In genomic region chr14:54746019-54746418, GRCh38 we compare ENCODE assay signal across 14 cellular contexts.
DNase-seq lines count a peak whose midpoint lies in the region; TF ChIP-seq lines count a peak whose summit lies in the region.
"Had no signal": no experiment of that assay in that cellular context is flagged by ENCODE, and none has a peak within 500 bp of the region (broad histone marks: within the 10 kb centered on the region; RNA-seq: fewer than 3 reads in every experiment).

No MANE protein-coding gene starts in this region.

- H3F3A ChIP-seq in neural progenitor cell (ENCODE audit: low read depth), result no peaks in the 10 kb centered on the region

- H3K4me3 Mint-ChIP-seq in neural progenitor cell, result no peak overlapping the region
- H3K4me3 Mint-ChIP-seq: CD4-positive, alpha-beta memory T cell; GM23338 had no signal

- H3K4me3 ChIP-seq in neural progenitor cell, result no peak overlapping the region
- H3K4me3 ChIP-seq in uterus, result no peak overlapping the region
- H3K4me3 ChIP-seq: A549, GM12878, GM23338 had no signal

- no peaks in the 10 kb centered on the region for H3K9me3 Mint-ChIP-seq in neural progenitor cell
- H3K9me3 Mint-ChIP-seq: CD4-positive, alpha-beta memory T cell; GM23338 had no signal

- intact Hi-C loops in uterus (cut with DNase I; ENCODE audit: low total_unique reads), result no loop called here

- no peaks in the 10 kb centered on the region for H4K20me1 ChIP-seq in neural progenitor cell (ENCODE audit: low read depth)

- H3K36me3 Mint-ChIP-seq in neural progenitor cell, result no peaks in the 10 kb centered on the region
- H3K36me3 Mint-ChIP-seq: CD4-positive, alpha-beta memory T cell had no signal

- H3K36me3 ChIP-seq in neural progenitor cell (no peaks in the 10 kb centered on the region), uterus (no peaks in the 10 kb centered on the region)
- H3K36me3 ChIP-seq: BE2C had no signal

- TF ChIP-seq CTCF in neural progenitor cell (IDR thresholded peaks at IDR 0.05) (no peak), uterus (IDR thresholded peaks at IDR 0.05) (no peak)

- H3K9me3 ChIP-seq in neural progenitor cell (ENCODE audit: low read depth) (no peaks in the 10 kb centered on the region), uterus (no peaks in the 10 kb centered on the region)
- H3K9me3 ChIP-seq: A549, BE2C had no signal

- WGBS in adipose tissue, 3 donors, result 66 to 72% (median 71%) methylated on average over 3 of the region's 3 CpGs

- no peaks in the 10 kb centered on the region for H3K79me2 ChIP-seq in neural progenitor cell (ENCODE audit: low read depth)

- no peak overlapping the region for H3K9ac ChIP-seq in neural progenitor cell

- H3K4me1 ChIP-seq in neural progenitor cell (no peaks in the 10 kb centered on the region), uterus (no peaks in the 10 kb centered on the region)
- H3K4me1 ChIP-seq: A549, BE2C had no signal

- TF ChIP-seq POLR2A in uterus (IDR thresholded peaks at IDR 0.05), result no peak

- peak overlapping the region; percentile 11 for H3K4me2 ChIP-seq in neural progenitor cell
- H3K4me2 ChIP-seq: A549, GM23338 had no signal

- DNase-seq in dermis blood vessel endothelial cell (peak; percentile 36), neural progenitor cell (ENCODE audit: low spot score) (no peak), uterus (no peak), SIG-M5 (lab: John Stamatoyannopoulos, UW) (no peak), NCI-H187 (lab: John Stamatoyannopoulos, UW) (no peak)
- DNase-seq: BE2C; CD4-positive, alpha-beta memory T cell; DMS79; H7 had no signal

- H3K27ac Mint-ChIP-seq in neural progenitor cell, result no peak overlapping the region
- H3K27ac Mint-ChIP-seq: CD4-positive, alpha-beta memory T cell; GM23338 had no signal

- H3K4me1 Mint-ChIP-seq in neural progenitor cell, result no peaks in the 10 kb centered on the region
- H3K4me1 Mint-ChIP-seq: GM23338 had no signal

- H3K27me3 ChIP-seq in neural progenitor cell, result no peaks in the 10 kb centered on the region
- H3K27me3 ChIP-seq in uterus, result no peaks in the 10 kb centered on the region
- H3K27me3 ChIP-seq: BE2C had no signal

- peaks cover 2% of the 10 kb centered on the region for H3K27me3 Mint-ChIP-seq in neural progenitor cell (ENCODE audit: insufficient read depth, low read depth)
- H3K27me3 Mint-ChIP-seq: CD4-positive, alpha-beta memory T cell had no signal

- no peak overlapping the region for H2AFZ ChIP-seq in neural progenitor cell (replicated peaks)
- H2AFZ ChIP-seq: GM23338 had no signal

- peak overlapping the region; percentile 15 for H3K27ac ChIP-seq in adipose tissue (ENCODE audit: low read depth, low read length)
- no peak overlapping the region for H3K27ac ChIP-seq in neural progenitor cell
- H3K27ac ChIP-seq in uterus, result peak overlapping the region; percentile 17 to 36
- H3K27ac ChIP-seq: A549, C4-2B had no signal
